ENCODE assay signal across 17 cellular contexts in the genomic region with DNA sequence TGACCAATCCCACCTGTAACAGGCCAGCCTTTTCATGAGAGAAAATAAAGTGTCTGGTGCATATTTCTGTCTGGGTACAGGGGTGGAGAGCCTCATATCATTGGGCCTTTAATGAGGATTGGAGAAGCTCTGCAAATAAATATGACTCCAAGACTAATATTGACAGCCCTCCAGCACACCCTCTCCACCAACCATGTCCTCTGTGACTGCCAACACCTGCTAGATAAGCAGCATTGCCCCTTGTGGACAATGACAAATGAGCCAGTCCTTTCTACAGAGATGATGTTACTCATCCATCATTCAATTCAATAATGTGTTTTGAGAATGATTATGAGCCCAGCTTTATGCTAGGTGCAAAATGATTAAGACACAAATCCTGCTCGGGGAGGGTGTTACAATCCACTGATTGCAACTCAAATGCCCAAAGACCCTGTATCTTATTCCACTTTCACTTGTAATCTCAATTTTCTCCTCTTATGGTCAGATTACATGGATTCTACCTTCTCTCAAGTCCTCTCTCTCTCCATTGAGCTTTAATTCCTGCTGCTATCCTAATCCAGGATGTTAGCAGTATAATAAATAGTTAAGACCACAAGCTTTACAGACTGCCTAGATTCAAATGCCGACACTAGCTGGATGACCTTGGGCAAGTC. TPM values are rescaled to one million over a fixed set of nuclear protein-coding genes. Genes with fewer than 3 reads are reported as not detected.
DNase-seq lines count a peak whose midpoint lies in the region; ATAC-seq and TF ChIP-seq lines count a peak whose summit lies in the region.
"Had no signal": no experiment of that assay in that cellular context is flagged by ENCODE, and none has a peak within 500 bp of the region (broad histone marks: within the 10 kb centered on the region; RNA-seq: fewer than 3 reads in every experiment).

No MANE protein-coding gene starts in this region.

- H3K9me2 ChIP-seq in Loucy (replicated peaks; ENCODE audit: low read depth, low read length) (no peaks in the 10 kb centered on the region), OCI-LY7 (ENCODE audit: insufficient read depth, low read length) (no peaks in the 10 kb centered on the region)

- H3F3A ChIP-seq in Loucy (ENCODE audit: low read depth) = no peaks in the 10 kb centered on the region

- BruUV-seq in OCI-LY7 (replicated peaks; lab: Mats Ljungman, UMichigan) = no TSS peak

- H3K9me3 ChIP-seq in Loucy (ENCODE audit: insufficient read depth, low read depth, low read length) = no peaks in the 10 kb centered on the region
- H3K9me3 ChIP-seq in OCI-LY7 (ENCODE audit: low read length) = no peaks in the 10 kb centered on the region
- H3K9me3 ChIP-seq in lower lobe of right lung = no peaks in the 10 kb centered on the region
- H3K9me3 ChIP-seq: neutrophil, SJCRH30 had no signal

- no peaks in the 10 kb centered on the region for H4K20me1 ChIP-seq in Loucy (ENCODE audit: insufficient read depth, low read length, poor library complexity, severe bottlenecking)
- no peaks in the 10 kb centered on the region for H4K20me1 ChIP-seq in OCI-LY7 (ENCODE audit: insufficient read depth, low read length)

- H2AFZ ChIP-seq in Loucy (ENCODE audit: low read length) = no peak overlapping the region
- H2AFZ ChIP-seq in OCI-LY7 (ENCODE audit: low read length) = no peak overlapping the region

- no peak overlapping the region for H3K9ac ChIP-seq in Loucy (ENCODE audit: low read depth, low read length, poor library complexity, severe bottlenecking)

- no peaks in the 10 kb centered on the region for H3K27me3 ChIP-seq in Loucy (ENCODE audit: insufficient read depth, low read length, poor library complexity, severe bottlenecking)
- peaks cover 17% of the 10 kb centered on the region for H3K27me3 ChIP-seq in lower lobe of right lung (ENCODE audit: low read depth)
- H3K27me3 ChIP-seq: SJCRH30 had no signal

- H3K4me2 ChIP-seq in Loucy (ENCODE audit: low read depth, low read length, poor library complexity, severe bottlenecking) (no peak overlapping the region), OCI-LY7 (ENCODE audit: low read length) (no peak overlapping the region)

- peaks cover 12% of the 10 kb centered on the region for H3K4me1 ChIP-seq in Loucy (ENCODE audit: insufficient read depth, low read length, poor library complexity, severe bottlenecking)
- no peaks in the 10 kb centered on the region for H3K4me1 ChIP-seq in OCI-LY7 (ENCODE audit: insufficient read depth, low read length, poor library complexity, severe bottlenecking)
- H3K4me1 ChIP-seq in lower lobe of right lung = peaks cover 12% of the 10 kb centered on the region
- H3K4me1 ChIP-seq: SJCRH30 had no signal

- intact Hi-C loops in OCI-LY7 (cut with micrococcal nuclease; ENCODE audit: unreplicated experiment) = no loop called here
- intact Hi-C loops in lower lobe of right lung (cut with DNase I) = no loop called here

- H3K79me2 ChIP-seq in Loucy (ENCODE audit: insufficient read depth, low read length) (no peaks in the 10 kb centered on the region), OCI-LY7 (ENCODE audit: insufficient read depth, low read depth, low read length) (no peaks in the 10 kb centered on the region)

- DNase-seq in NCI-H1436 (lab: John Stamatoyannopoulos, UW) (peak; percentile 12), NCI-H1436 treated with DMSO at 0.1 percent for 48 hours (lab: John Stamatoyannopoulos, UW) (no peak), OCI-LY7 (ENCODE audit: low spot score) (peak; percentile 7), lower lobe of right lung (no peak), retina (no peak), amygdala (lab: John Stamatoyannopoulos, UW) (no peak), foreskin melanocyte (no peak)
- DNase-seq: activated T-cell treated with anti-CD3 and anti-CD28 coated beads, Interleukin-2, amount 50 U/mL, for 1 hour; anterior cingulate cortex; effector CD8-positive, alpha-beta T cell; KG1; NCI-H524; SJCRH30; stimulated activated CD4-positive, alpha-beta T cell treated with anti-CD3 and anti-CD28 coated beads, Interleukin-12 subunit alpha, Interleukin-12 subunit beta, amount 100 ng/mL, for 4 hours; trophoblast cell had no signal

- H3K27ac ChIP-seq in OCI-LY7 (ENCODE audit: low read depth, low read length, poor library complexity, severe bottlenecking) (no peak overlapping the region), lower lobe of right lung (no peak overlapping the region)
- H3K27ac ChIP-seq: neutrophil, SJCRH30 had no signal

- TF ChIP-seq CTCF in Loucy (conservative IDR thresholded peaks at IDR 0.05; ENCODE audit: low read length) = peak; percentile 35; the same call in 1 of the 2 replicates
- 0 out of 2 replicates have a peak, but pooled peaks have one; percentile 13 for TF ChIP-seq CTCF in OCI-LY7 (conservative IDR thresholded peaks at IDR 0.05; ENCODE audit: low read length)
- no peak for TF ChIP-seq CTCF in lower lobe of right lung (IDR thresholded peaks at IDR 0.05)

- POLR2A ChIA-PET in OCI-LY7 (lab: Charles Lee) = interaction anchor here (0.7 kb wide), 1 partner anchor 60 kb away, joined by 3 read pairs; no protein-coding TSS in a partner anchor

- H3K4me3 ChIP-seq in Loucy (ENCODE audit: low read length, poor library complexity, severe bottlenecking) = no peak overlapping the region
- no peak overlapping the region for H3K4me3 ChIP-seq in OCI-LY7 (ENCODE audit: low read depth, low read length, poor library complexity, severe bottlenecking)
- no peak overlapping the region for H3K4me3 ChIP-seq in lower lobe of right lung
- H3K4me3 ChIP-seq: SJCRH30 had no signal

- CTCF ChIA-PET in OCI-LY7 (lab: Charles Lee; ENCODE audit: unreplicated experiment) = interaction anchor here (0.6 to 1.1 kb wide), 3 partner anchors 8 to 90 kb away, joined by 3 read pairs; no protein-coding TSS in a partner anchor

- H3K36me3 ChIP-seq in Loucy (ENCODE audit: insufficient read depth, low read length) (no peaks in the 10 kb centered on the region), OCI-LY7 (ENCODE audit: insufficient read depth, low read length) (no peaks in the 10 kb centered on the region), lower lobe of right lung (no peaks in the 10 kb centered on the region)
- H3K36me3 ChIP-seq: neutrophil, SJCRH30 had no signal

- ATAC-seq in lower lobe of right lung = peak; percentile 62 to 71

RNA-seq across cellular contexts. Expression of a gene that starts 2.1 kb away (rescaled TPM):
- total RNA-seq in OCI-LY7 (2014; rRNA removed; shearing (Covaris generic)) = 0.08 TPM in 1 of 2 replicates, not detected in the other
- total RNA-seq in OCI-LY7 (2022) (not detected in 2 replicates), lower lobe of right lung (0.53 TPM)
- total RNA-seq: SJCRH30 had no signal

RNA-seq across cellular contexts. Expression of a gene that starts 55.1 kb away (rescaled TPM):
- total RNA-seq in OCI-LY7 (2014; rRNA removed; shearing (Covaris generic)) = 19.2 and 21.8 TPM in 2 replicates
- total RNA-seq in OCI-LY7 (2022) (21.1 and 26.9 TPM in 2 replicates), lower lobe of right lung (0.47 TPM)

Comparison
In these comparisons a context has a peak if more than half of its experiments do, and no peak if none do; other contexts are left out.
1. DNase-seq: peak in NCI-H1436 (single experiment) and OCI-LY7 (single experiment); none in NCI-H1436 treated with DMSO at 0.1 percent for 48 hours (single experiment), lower lobe of right lung (single experiment), retina (single experiment), amygdala (0 of 56) and foreskin melanocyte (single experiment).
2. RNA of a gene that starts 55.1 kb away (total RNA-seq): 19.2 to 26.9 TPM in OCI-LY7; 0.47 TPM in lower lobe of right lung (single experiment); every median in the first group is over 10 times any median in the second.